14 cellular contexts compared by ENCODE assay signal in the genomic region with DNA sequence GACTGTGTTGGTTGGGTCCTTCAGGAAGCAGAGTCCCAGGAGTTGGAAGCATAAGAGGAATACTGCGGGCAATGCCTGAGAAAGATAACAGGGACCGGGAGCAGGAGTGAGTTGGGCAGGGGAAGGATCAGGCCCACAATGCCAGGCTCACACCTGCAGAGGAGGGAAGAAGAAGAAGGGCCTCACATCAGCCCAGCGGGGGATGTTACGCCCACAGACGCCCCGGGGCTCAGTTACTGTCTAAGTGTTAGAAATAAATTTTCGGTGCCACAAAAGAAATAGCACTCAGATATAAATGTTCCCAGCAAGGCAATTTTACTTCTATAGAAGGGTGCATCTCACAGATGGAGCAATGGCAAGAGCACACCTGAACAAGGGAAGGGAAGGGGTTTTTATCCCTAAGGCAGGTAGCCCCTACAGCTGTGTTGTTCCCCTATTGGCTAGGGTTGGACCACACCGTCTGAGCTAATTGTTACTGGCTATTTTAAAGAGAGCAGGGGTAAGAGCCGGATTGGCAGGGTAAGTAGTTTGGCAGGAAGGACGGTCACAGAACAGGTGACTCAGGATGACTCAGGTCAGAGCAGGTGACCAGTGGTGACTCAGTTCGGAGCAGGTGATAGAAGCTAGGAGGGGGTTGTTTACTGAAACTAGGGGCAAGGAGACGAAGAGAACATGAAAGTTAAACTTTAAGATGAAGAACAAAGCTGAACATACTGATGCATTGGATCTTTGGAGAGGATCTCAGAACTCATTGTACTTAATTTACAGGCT. TPM values are rescaled to one million over a fixed set of nuclear protein-coding genes. Genes with fewer than 3 reads are reported as not detected.
DNase-seq lines count a peak whose midpoint lies in the region; ATAC-seq and TF ChIP-seq lines count a peak whose summit lies in the region.
"Had no signal": no experiment of that assay in that cellular context is flagged by ENCODE, and none has a peak within 500 bp of the region (broad histone marks: within the 10 kb centered on the region; RNA-seq: fewer than 3 reads in every experiment).

Gene NOS3 (plus strand): TSS at position 602 of the 771 bp plus-strand sequence. CDS start 2,787 bp downstream, outside the sequence.

- TF ChIP-seq CTCF in mammary epithelial cell (conservative IDR thresholded peaks at IDR 0.05 in 1 of 2, IDR thresholded peaks at IDR 0.05 in 1 of 2; ENCODE audit: extremely low read depth in 1 of 2, insufficient read depth in 1 of 2, low read depth in 1 of 2, low read length in 2 of 2) (no peak), upper lobe of right lung (IDR thresholded peaks at IDR 0.05) (no peak)

- H3K36me3 Mint-ChIP-seq in activated naive CD4-positive, alpha-beta T cell treated with anti-CD3 and anti-CD28 coated beads, Interleukin-2, amount 50 U/mL, for 24 hours = peaks cover 12% of the 10 kb centered on the region
- H3K36me3 Mint-ChIP-seq in activated naive CD4-positive, alpha-beta T cell treated with anti-CD3 and anti-CD28 coated beads for 36 hours (ENCODE audit: low read depth) = no peaks in the 10 kb centered on the region
- H3K36me3 Mint-ChIP-seq: natural killer cell treated with Interleukin-12 subunit alpha and Interleukin-12 subunit beta and Interleukin-15 and Interleukin-18, amount 100 ng/mL, for 72 hours had no signal

- ATAC-seq in upper lobe of right lung (no peak), GM18511 (IDR thresholded peaks at IDR 0.05; ENCODE audit: unreplicated experiment) (no peak)
- ATAC-seq: natural killer cell treated with Interleukin-12 subunit alpha and Interleukin-12 subunit beta and Interleukin-15 and Interleukin-18, amount 100 ng/mL, for 72 hours had no signal

- BruUV-seq in mammary epithelial cell (replicated peaks; lab: Mats Ljungman, UMichigan) = no TSS peak

- intact Hi-C loops in activated naive CD4-positive, alpha-beta T cell treated with anti-CD3 and anti-CD28 coated beads for 36 hours (cut with micrococcal nuclease) = no loop called here
- intact Hi-C loops in mammary epithelial cell (cut with micrococcal nuclease) (no loop called here), upper lobe of right lung (cut with DNase I) (no loop called here)

- in situ Hi-C loops in mammary epithelial cell (cut with MboI; ENCODE audit: low sequenced_read_pairs in 2 of 2) = no loop called here

- H3K27me3 Mint-ChIP-seq in activated naive CD4-positive, alpha-beta T cell treated with anti-CD3 and anti-CD28 coated beads, Interleukin-2, amount 50 U/mL, for 24 hours = no peaks in the 10 kb centered on the region
- H3K27me3 Mint-ChIP-seq in activated naive CD4-positive, alpha-beta T cell treated with anti-CD3 and anti-CD28 coated beads for 36 hours (ENCODE audit: low read depth) = no peaks in the 10 kb centered on the region

- 68% methylated on average over 12 of the region's 12 CpGs for WGBS in mammary epithelial cell (ENCODE audit: low coverage, missing lambda C conversion rate)

- CTCF ChIA-PET in activated naive CD4-positive, alpha-beta T cell treated with anti-CD3 and anti-CD28 coated beads for 36 hours (lab: Charles Lee) = interaction anchor here (0.7 to 5.1 kb wide), 7 partner anchors 10 to 126 kb away, joined by 3 to 21 read pairs (median 6); no protein-coding TSS in a partner anchor
- CTCF ChIA-PET in mammary epithelial cell (lab: Charles Lee; ENCODE audit: low non-redundant PET) = interaction anchor here (0.6 kb wide), 1 partner anchor 615 kb away, joined by 10 read pairs; no protein-coding TSS in a partner anchor

- no peak within 1 kb of the TSS for H3K9ac ChIP-seq in mammary epithelial cell (ENCODE audit: insufficient read depth, low read length)

- H3K27ac Mint-ChIP-seq in activated naive CD4-positive, alpha-beta T cell treated with anti-CD3 and anti-CD28 coated beads, Interleukin-2, amount 50 U/mL, for 24 hours = peak within 1 kb of the TSS; percentile 73
- H3K27ac Mint-ChIP-seq in activated naive CD4-positive, alpha-beta T cell treated with anti-CD3 and anti-CD28 coated beads for 36 hours = no peak within 1 kb of the TSS
- H3K27ac Mint-ChIP-seq: natural killer cell treated with Interleukin-12 subunit alpha and Interleukin-12 subunit beta and Interleukin-15 and Interleukin-18, amount 100 ng/mL, for 72 hours had no signal

- H3K4me1 Mint-ChIP-seq in activated naive CD4-positive, alpha-beta T cell treated with anti-CD3 and anti-CD28 coated beads, Interleukin-2, amount 50 U/mL, for 24 hours = peaks cover 37% of the 10 kb centered on the region
- H3K4me1 Mint-ChIP-seq in activated naive CD4-positive, alpha-beta T cell treated with anti-CD3 and anti-CD28 coated beads for 36 hours (ENCODE audit: low read depth) = peaks cover 36% of the 10 kb centered on the region

- H3K79me2 ChIP-seq in mammary epithelial cell (ENCODE audit: insufficient read depth, low read length) = no peaks in the 10 kb centered on the region

- DNase-seq in activated naive CD4-positive, alpha-beta T cell treated with anti-CD3 and anti-CD28 coated beads for 36 hours = no peak
- DNase-seq in mammary epithelial cell = peak; percentile 60
- DNase-seq in kidney tubule cell (ENCODE audit: low spot score) = peak; percentile 81
- DNase-seq in upper lobe of right lung = no peak
- no peak for DNase-seq in NCI-H748 treated with DMSO at 0.1 percent for 48 hours (lab: John Stamatoyannopoulos, UW)
- DNase-seq in NCI-H524 treated with DMSO at 0.1 percent for 48 hours (lab: John Stamatoyannopoulos, UW) = no peak
- DNase-seq: central memory CD4-positive, alpha-beta T cell; MM.1S; NCI-H2227 treated with DMSO at 0.1 percent for 48 hours; stimulated activated CD4-positive, alpha-beta T cell treated with anti-CD3 and anti-CD28 coated beads, Interleukin-12 subunit alpha, Interleukin-12 subunit beta, amount 100 ng/mL, for 4 hours; T1000 had no signal

- no peak within 1 kb of the TSS for H2AFZ ChIP-seq in mammary epithelial cell (ENCODE audit: low read depth, low read length)

- H3K4me3 ChIP-seq in mammary epithelial cell (replicated peaks in 1 of 3; ENCODE audit: insufficient read depth in 1 of 3, low read depth in 2 of 3, low read length in 3 of 3) = no peak within 1 kb of the TSS
- no peak within 1 kb of the TSS for H3K4me3 ChIP-seq in upper lobe of right lung

- no peak within 1 kb of the TSS for H3K27ac ChIP-seq in mammary epithelial cell (ENCODE audit: insufficient read depth, low read depth, low read length)
- H3K27ac ChIP-seq in upper lobe of right lung = no peak within 1 kb of the TSS

- H3K9me3 ChIP-seq in mammary epithelial cell (replicated peaks; ENCODE audit: insufficient read depth, low read length) (peaks cover 20% of the 10 kb centered on the region), upper lobe of right lung (no peaks in the 10 kb centered on the region)

- peaks cover 11% of the 10 kb centered on the region for H3K9me3 Mint-ChIP-seq in activated naive CD4-positive, alpha-beta T cell treated with anti-CD3 and anti-CD28 coated beads, Interleukin-2, amount 50 U/mL, for 24 hours
- peaks cover 22% of the 10 kb centered on the region for H3K9me3 Mint-ChIP-seq in activated naive CD4-positive, alpha-beta T cell treated with anti-CD3 and anti-CD28 coated beads for 36 hours
- H3K9me3 Mint-ChIP-seq: natural killer cell treated with Interleukin-12 subunit alpha and Interleukin-12 subunit beta and Interleukin-15 and Interleukin-18, amount 100 ng/mL, for 72 hours had no signal

- no peaks in the 10 kb centered on the region for H4K20me1 ChIP-seq in mammary epithelial cell (ENCODE audit: insufficient read depth, low read length)

- H3K4me1 ChIP-seq in mammary epithelial cell (ENCODE audit: insufficient read depth, low read length) (no peaks in the 10 kb centered on the region), upper lobe of right lung (peaks cover 36% of the 10 kb centered on the region)

- H3K27me3 ChIP-seq in mammary epithelial cell (ENCODE audit: insufficient read depth, low read length) (no peaks in the 10 kb centered on the region), upper lobe of right lung (no peaks in the 10 kb centered on the region)

- H3K4me2 ChIP-seq in mammary epithelial cell (ENCODE audit: insufficient read depth, low read depth, low read length) = no peak within 1 kb of the TSS

- H3K36me3 ChIP-seq in mammary epithelial cell (ENCODE audit: insufficient read depth, low read length) = no peaks in the 10 kb centered on the region
- no peaks in the 10 kb centered on the region for H3K36me3 ChIP-seq in upper lobe of right lung

- H3K4me3 Mint-ChIP-seq in activated naive CD4-positive, alpha-beta T cell treated with anti-CD3 and anti-CD28 coated beads, Interleukin-2, amount 50 U/mL, for 24 hours = no peak within 1 kb of the TSS
- H3K4me3 Mint-ChIP-seq in activated naive CD4-positive, alpha-beta T cell treated with anti-CD3 and anti-CD28 coated beads for 36 hours = no peak within 1 kb of the TSS
- H3K4me3 Mint-ChIP-seq: natural killer cell treated with Interleukin-12 subunit alpha and Interleukin-12 subunit beta and Interleukin-15 and Interleukin-18, amount 100 ng/mL, for 72 hours had no signal

- dilution Hi-C loops in mammary epithelial cell (cut with HindIII; ENCODE audit: low sequenced_read_pairs) = no loop called here

RNA-seq across cellular contexts. Expression of gene NOS3, which starts in this region (rescaled TPM):
- total RNA-seq in activated naive CD4-positive, alpha-beta T cell treated with anti-CD3 and anti-CD28 coated beads for 36 hours = 1 to 10 TPM; 7.1 to 9.2 TPM
- total RNA-seq in mammary epithelial cell (1 to 10 TPM in 1 of 2 donors, not detected in 1; 4.7 TPM), upper lobe of right lung (42.9 TPM)
- polyA plus RNA-seq in mammary epithelial cell = 0.23 TPM
- polyA minus RNA-seq in mammary epithelial cell = not detected

Comparison
In these comparisons a context has a peak if more than half of its experiments do, and no peak if none do; other contexts are left out.
1. DNase-seq: peak in mammary epithelial cell (single experiment) and kidney tubule cell (single experiment); none in activated naive CD4-positive, alpha-beta T cell treated with anti-CD3 and anti-CD28 coated beads for 36 hours (single experiment), upper lobe of right lung (single experiment), NCI-H748 treated with DMSO at 0.1 percent for 48 hours (single experiment) and NCI-H524 treated with DMSO at 0.1 percent for 48 hours (single experiment).